Comparison of ENCODE assay signal across 24 cellular contexts in the genomic region with DNA sequence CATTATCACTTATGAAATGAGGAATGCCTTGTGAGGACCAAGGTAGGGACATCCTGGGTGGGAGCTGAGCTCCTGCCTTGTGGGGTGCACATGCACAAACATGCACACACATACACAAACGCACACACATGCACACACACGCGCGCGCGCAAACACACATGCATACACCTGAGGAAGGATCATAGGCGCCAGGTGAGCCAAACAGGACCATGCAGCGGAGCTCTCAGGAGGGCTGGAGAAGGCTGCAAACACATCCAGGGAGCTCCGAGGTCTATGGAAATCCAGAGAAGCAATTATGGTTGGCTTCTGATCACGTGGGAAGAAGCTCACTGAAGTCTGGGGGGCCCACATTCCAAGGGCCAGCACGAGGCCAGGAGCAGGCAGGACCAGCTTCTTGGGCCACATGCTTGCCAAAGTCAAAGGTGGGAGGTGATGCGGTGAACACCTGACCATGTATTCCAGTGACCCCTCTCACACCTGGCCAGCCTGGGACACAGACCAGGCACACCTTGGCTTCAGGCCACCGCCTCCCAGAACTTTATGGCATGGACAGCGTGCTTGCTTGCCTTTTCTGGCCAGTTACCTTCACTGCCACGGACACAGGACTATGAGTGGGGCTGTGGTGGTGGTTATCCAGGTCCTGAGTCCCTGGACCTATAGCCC. TPM values are rescaled to one million over a fixed set of nuclear protein-coding genes. Genes with fewer than 3 reads are reported as not detected.
A peak's percentile ranks its signal among the peaks of the same experiment; 100 is the strongest.
DNase-seq lines count a peak whose midpoint lies in the region; ATAC-seq, FAIRE-seq and TF ChIP-seq lines count a peak whose summit lies in the region.
"Had no signal": no experiment of that assay in that cellular context is flagged by ENCODE, and none has a peak within 500 bp of the region (broad histone marks: within the 10 kb centered on the region; RNA-seq: fewer than 3 reads in every experiment).

No MANE protein-coding gene starts in this region.

- no peak for TF ChIP-seq EP300 in GM12878 (IDR thresholded peaks at IDR 0.05; ENCODE audit: borderline replicate concordance in 1 of 2, control insufficient read depth in 1 of 2, low read depth in 2 of 2, low read length in 2 of 2)

- FAIRE-seq in GM12878 (lab: Jason Lieb, UNC): no peak
- FAIRE-seq: endothelial cell of umbilical vein, G401.6, keratinocyte had no signal

- CTCF ChIA-PET in CD4-positive, alpha-beta T cell (lab: Charles Lee): no interaction called here
- CTCF ChIA-PET in HEK293 (lab: Yijun Ruan, JAX) (interaction anchor here (0.5 to 1.5 kb wide), 4 partner anchors 11 to 367 kb away, joined by 3 to 5 read pairs (median 4); no protein-coding TSS in a partner anchor), GM12878 (lab: Yijun Ruan, JAX) (interaction anchor here (0.9 to 6.6 kb wide), 5 partner anchors 10 to 146 kb away, joined by 3 to 56 read pairs (median 3); partner anchors contain the start of gene GPR137B)

- H3K27me3 ChIP-seq in CD4-positive, alpha-beta T cell (ENCODE audit: control insufficient read depth, insufficient read depth, low read length): no peaks in the 10 kb centered on the region
- H3K27me3 ChIP-seq in GM12878 (replicated peaks in 1 of 2; ENCODE audit: control insufficient read depth in 2 of 2, insufficient read depth in 2 of 2, low read length in 1 of 2) (no peaks in the 10 kb centered on the region), osteoblast (ENCODE audit: insufficient read depth, low read length) (no peaks in the 10 kb centered on the region)
- H3K27me3 ChIP-seq: MG63, Peyer's patch, right lobe of liver, SJSA1, stomach, tibial artery had no signal

- no peaks in the 10 kb centered on the region for H3K4me1 ChIP-seq in HEK293 (ENCODE audit: control insufficient read depth, insufficient read depth, low read length)
- H3K4me1 ChIP-seq in GM12878 (ENCODE audit: control insufficient read depth, insufficient read depth, low read length): peaks cover 56% of the 10 kb centered on the region
- H3K4me1 ChIP-seq in osteoblast (ENCODE audit: insufficient read depth, low read length): no peaks in the 10 kb centered on the region
- H3K4me1 ChIP-seq: HAP-1, right lobe of liver, tibial artery had no signal

- TF ChIP-seq POLR2A in GM12878 (IDR thresholded peaks at IDR 0.05; ENCODE audit: low read depth, low read length): no peak

- H3K9ac ChIP-seq in GM12878 (ENCODE audit: control insufficient read depth, insufficient read depth, low read length): peak overlapping the region; percentile 57

- no peak for TF ChIP-seq RAD21 in GM12878 (IDR thresholded peaks at IDR 0.05; ENCODE audit: insufficient read depth, low read depth, low read length)

- no peak for DNase-seq in CD4-positive, alpha-beta T cell
- DNase-seq in GM12878 (ENCODE audit: low read depth, low spot score): no peak
- peak; percentile 64 for DNase-seq in osteoblast (ENCODE audit: insufficient read length, low spot score, missing footprints)
- no peak for DNase-seq in GOT3 (lab: John Stamatoyannopoulos, UW)
- DNase-seq in SKM-1 (lab: John Stamatoyannopoulos, UW; ENCODE audit: unreplicated experiment): no peak
- DNase-seq: activated CD4-positive, alpha-beta T cell treated with anti-CD3 and anti-CD28 coated beads, Interleukin-2, amount 10 ng/mL, durations not matched to agents 24 days and 14 days; DMS153; MG63; NCI-H510A; nephron progenitor cell; right lobe of liver; stomach had no signal

- H3K4me3 ChIP-seq in HEK293 (ENCODE audit: low read depth, low read length) (no peak overlapping the region), GM12878 (no peak overlapping the region), osteoblast (ENCODE audit: insufficient read depth, low read length) (no peak overlapping the region)
- H3K4me3 ChIP-seq: HAP-1, MG63, Peyer's patch, right lobe of liver, SJSA1, stomach, tibial artery had no signal

- RAD21 ChIA-PET in GM12878 (lab: Charles Lee; ENCODE audit: unreplicated experiment): interaction anchor here (0.8 to 7.7 kb wide), 9 partner anchors 10 to 128 kb away, joined by 3 to 121 read pairs (median 4); partner anchors contain the start of genes ERO1B and GPR137B

- H3K79me2 ChIP-seq in GM12878 (ENCODE audit: control insufficient read depth, insufficient read depth, low read length): peaks cover 41% of the 10 kb centered on the region
- H3K79me2 ChIP-seq in osteoblast (ENCODE audit: insufficient read depth, low read length): peaks cover 8% of the 10 kb centered on the region

- no peak overlapping the region for H3K4me3 Mint-ChIP-seq in CD4-positive, alpha-beta T cell
- H3K4me3 Mint-ChIP-seq: activated CD4-positive, alpha-beta T cell treated with anti-CD3 and anti-CD28 coated beads, Interleukin-2, amount 10 ng/mL, durations not matched to agents 24 days and 14 days; nephron progenitor cell; T-helper 1 cell treated with Interleukin-12 subunit alpha and Interleukin-12 subunit beta and Interleukin-4 antibody, amounts not matched to agents 30 μg/mL and 1 μg/mL, for 36 hours had no signal

- no peak for TF ChIP-seq CTCF in CD4-positive, alpha-beta T cell (IDR thresholded peaks at IDR 0.05)
- no peak for TF ChIP-seq CTCF in HEK293 (tag by site-specific recombination; IDR thresholded peaks at IDR 0.05)
- TF ChIP-seq CTCF in GM12878 (IDR thresholded peaks at IDR 0.05 in 2 of 3, conservative IDR thresholded peaks at IDR 0.05 in 1 of 3; ENCODE audit: control insufficient read depth in 2 of 3, extremely low read depth in 1 of 3, insufficient read depth in 1 of 3, low read depth in 3 of 3, low read length in 3 of 3): no peak
- TF ChIP-seq CTCF in osteoblast (IDR thresholded peaks at IDR 0.05; ENCODE audit: extremely low read depth, low read depth, low read length): no peak

- WGBS in GM12878 (ENCODE audit: insufficient coverage, insufficient replicate concordance, low lambda C conversion rate, missing lambda C conversion rate): 73% methylated on average over 15 of the region's 15 CpGs

- POLR2A ChIA-PET in CD4-positive, alpha-beta T cell (lab: Charles Lee): no interaction called here
- POLR2A ChIA-PET in HEK293 (lab: Yijun Ruan, JAX) (no interaction called here), GM12878 (lab: Charles Lee) (interaction anchor here (0.6 to 6.5 kb wide), 10 partner anchors 8 to 127 kb away, joined by 3 to 64 read pairs (median 5); partner anchors contain the start of genes ERO1B and GPR137B)

- H3K9me3 Mint-ChIP-seq in CD4-positive, alpha-beta T cell: peaks cover 2% of the 10 kb centered on the region

- no peak for ATAC-seq in CD4-positive, alpha-beta T cell (ENCODE audit: poor library complexity)
- ATAC-seq in GM12878 (no peak), HG02885 (IDR thresholded peaks at IDR 0.05; ENCODE audit: poor library complexity, unreplicated experiment) (no peak), GM21367 (IDR thresholded peaks at IDR 0.05; ENCODE audit: unreplicated experiment) (no peak)

- BruUV-seq in GM12878 (replicated peaks; lab: Mats Ljungman, UMichigan): TSS peak; percentile 89

- H4K20me1 ChIP-seq in GM12878 (ENCODE audit: control insufficient read depth, insufficient read depth) (no peaks in the 10 kb centered on the region), osteoblast (ENCODE audit: insufficient read depth, low read length) (peaks cover 28% of the 10 kb centered on the region)

- H3K27ac Mint-ChIP-seq in CD4-positive, alpha-beta T cell: peak overlapping the region; percentile 63
- H3K27ac Mint-ChIP-seq: activated CD4-positive, alpha-beta T cell treated with anti-CD3 and anti-CD28 coated beads, Interleukin-2, amount 10 ng/mL, durations not matched to agents 24 days and 14 days; T-helper 1 cell treated with Interleukin-12 subunit alpha and Interleukin-12 subunit beta and Interleukin-4 antibody, amounts not matched to agents 30 μg/mL and 1 μg/mL, for 36 hours had no signal

- H3K9me3 ChIP-seq in CD4-positive, alpha-beta T cell (ENCODE audit: control insufficient read depth, low read length): no peaks in the 10 kb centered on the region
- H3K9me3 ChIP-seq in HEK293 (ENCODE audit: control insufficient read depth, insufficient read depth, low read depth, low read length) (no peaks in the 10 kb centered on the region), GM12878 (replicated peaks; ENCODE audit: control insufficient read depth, insufficient read depth, low read length) (peaks cover 1% of the 10 kb centered on the region; the same call in 2 of the 3 replicates), osteoblast (ENCODE audit: low read depth, low read length) (no peaks in the 10 kb centered on the region)
- H3K9me3 ChIP-seq: HAP-1, MG63, Peyer's patch, right lobe of liver, SJSA1 had no signal

- H3K36me3 Mint-ChIP-seq in CD4-positive, alpha-beta T cell (ENCODE audit: low read depth): peaks cover 19% of the 10 kb centered on the region

- no peak overlapping the region for H3K27ac ChIP-seq in CD4-positive, alpha-beta T cell (ENCODE audit: low read depth, low read length)
- H3K27ac ChIP-seq in HEK293 (ENCODE audit: extremely low read depth, low read depth, low read length): no peak overlapping the region
- peak overlapping the region; percentile 91 for H3K27ac ChIP-seq in GM12878 (ENCODE audit: control insufficient read depth, insufficient read depth)
- no peak overlapping the region for H3K27ac ChIP-seq in osteoblast (ENCODE audit: low read depth, low read length)
- H3K27ac ChIP-seq: C4-2B, right lobe of liver, SJSA1, tibial artery had no signal

- peaks cover 8% of the 10 kb centered on the region for H3K4me1 Mint-ChIP-seq in CD4-positive, alpha-beta T cell (ENCODE audit: low read depth)

- intact Hi-C loops in CD4-positive, alpha-beta T cell (cut with DNase I, micrococcal nuclease): no loop called here
- intact Hi-C loops in GM12878 (cut with micrococcal nuclease; ENCODE audit: unreplicated experiment): loop anchor here (1.0 kb wide), 1 partner anchor 12 kb away; no protein-coding TSS in a partner anchor

- SMC1A ChIA-PET in GM12878 (lab: Charles Lee; ENCODE audit: uncharacterized antibody, unreplicated experiment): interaction anchor here (0.6 to 7.6 kb wide), 11 partner anchors 9 to 128 kb away, joined by 3 to 95 read pairs (median 3); partner anchors contain the start of gene GPR137B

- peaks cover 0 to under 1% of the 10 kb centered on the region in 2 experiments; a peak in 1 of 3 replicates for H3K36me3 ChIP-seq in HEK293 (ENCODE audit: control insufficient read depth in 2 of 2, insufficient read depth in 1 of 2, low read length in 2 of 2)
- peaks cover 2 to 8% of the 10 kb centered on the region in 2 experiments; a peak in 2 of 4 replicates for H3K36me3 ChIP-seq in GM12878 (ENCODE audit: control insufficient read depth in 2 of 2, insufficient read depth in 2 of 2, low read length in 1 of 2)
- no peaks in the 10 kb centered on the region for H3K36me3 ChIP-seq in osteoblast (ENCODE audit: insufficient read depth, low read length)
- H3K36me3 ChIP-seq: HAP-1, MG63, Peyer's patch, right lobe of liver, SJSA1, stomach had no signal

- H2AFZ ChIP-seq in GM12878 (ENCODE audit: control insufficient read depth, low read depth, low read length) (no peak overlapping the region), osteoblast (ENCODE audit: low read length) (no peak overlapping the region)

- in situ Hi-C loops in GM12878 (cut with MboI): loop anchor here (10.0 kb wide), 1 partner anchor 271 kb away; no protein-coding TSS in a partner anchor

- peak overlapping the region; percentile 86 for H3K4me2 ChIP-seq in GM12878 (ENCODE audit: control insufficient read depth, insufficient read depth)
- no peak overlapping the region for H3K4me2 ChIP-seq in osteoblast (ENCODE audit: insufficient read depth, low read length)

- no peaks in the 10 kb centered on the region for H3K27me3 Mint-ChIP-seq in CD4-positive, alpha-beta T cell
- H3K27me3 Mint-ChIP-seq: activated CD4-positive, alpha-beta T cell treated with anti-CD3 and anti-CD28 coated beads, Interleukin-2, amount 10 ng/mL, durations not matched to agents 24 days and 14 days had no signal

RNA-seq across cellular contexts. Expression of gene GPR137B, which starts 13.6 kb away (rescaled TPM):
- total RNA-seq in CD4-positive, alpha-beta T cell: 1 to 10 TPM; 6.3 to 7.4 TPM
- total RNA-seq in GM12878 (2013; cell fraction: nucleolus; rRNA removed): 79.5 and 87.9 TPM in 2 replicates
- 9.4 and 14.7 TPM in 2 replicates for total RNA-seq in GM12878 (2014; rRNA removed)
- 13.1 and 14.1 TPM in 2 replicates for total RNA-seq in GM12878 (2014; rRNA removed; fragmentation: Illumina TruSeq; extraction: Trizol)
- 14.3 and 14.9 TPM in 2 replicates for total RNA-seq in GM12878 (2021)
- 9.2 TPM for polyA plus RNA-seq in GM12878 (2011; ENCODE audit: low read depth)
- 14.9 and 19.3 TPM in 2 replicates for polyA plus RNA-seq in GM12878 (2011; rRNA removed)
- 10.5 and 19.3 TPM in 2 replicates for polyA plus RNA-seq in GM12878 (2011; cell fraction: cytosol; rRNA removed)
- 28.2 and 30.6 TPM in 2 replicates for polyA plus RNA-seq in GM12878 (2011; cell fraction: nucleus; rRNA removed)
- polyA plus RNA-seq in GM12878 (2012): 11.0 and 19.5 TPM in 2 replicates
- polyA plus RNA-seq in GM12878 (2014; fragmentation: Illumina TruSeq; extraction: Trizol): 20.8 and 27.4 TPM in 2 replicates
- polyA plus RNA-seq in GM12878 (2014; fragmentation: Nextera tagmentation; extraction: Ambion mirVana): 1 to 10 TPM; 5.4 to 6.4 TPM
- polyA plus RNA-seq in GM12878 (2014; rRNA removed): 12.1 and 12.6 TPM in 2 replicates
- polyA plus RNA-seq in GM12878 (2016; fragmentation: Nextera tagmentation; extraction: Ambion mirVana): 10 to 100 TPM in 1 of 2 experiments, 1 to 10 TPM in 1; 9.0 to 12.9 TPM
- 18.3 and 18.7 TPM in 2 replicates for polyA minus RNA-seq in GM12878 (2011; rRNA and poly(A)+ RNA removed)
- polyA minus RNA-seq in GM12878 (2011; cell fraction: cytosol; rRNA and poly(A)+ RNA removed): 6.0 and 8.0 TPM in 2 replicates
- 30.0 and 62.4 TPM in 2 replicates for polyA minus RNA-seq in GM12878 (2011; cell fraction: nucleus; rRNA and poly(A)+ RNA removed)
- total RNA-seq in osteoblast: 23.5 and 28.9 TPM in 2 replicates
